In genomic region chr12:92002673-92003382, GRCh38 we compare ENCODE assay signal across 13 cellular contexts.
DNase-seq lines count a peak whose midpoint lies in the region; ATAC-seq, FAIRE-seq and TF ChIP-seq lines count a peak whose summit lies in the region.
"Had no signal": no experiment of that assay in that cellular context is flagged by ENCODE, and none has a peak within 500 bp of the region (broad histone marks: within the 10 kb centered on the region; RNA-seq: fewer than 3 reads in every experiment).

No MANE protein-coding gene starts in this region.

- H3K4me3 ChIP-seq in heart left ventricle (no peak overlapping the region), small intestine (ENCODE audit: low read depth in 1 of 2, low read length in 2 of 2) (no peak overlapping the region)
- H3K4me3 ChIP-seq: esophagus squamous epithelium, Peyer's patch, transverse colon had no signal

- H3K4me1 Mint-ChIP-seq in activated CD4-positive, alpha-beta T cell treated with anti-CD3 and anti-CD28 coated beads for 36 hours: peaks cover 49% of the 10 kb centered on the region
- H3K4me1 Mint-ChIP-seq in activated T-helper 17 cell treated with anti-CD3 and anti-CD28 coated beads, Interleukin-2, amount 50 U/mL, for 72 hours: peaks cover 18% of the 10 kb centered on the region
- H3K4me1 Mint-ChIP-seq in HFFc6 (ENCODE audit: low read depth): peaks cover 11% of the 10 kb centered on the region; the same call in 1 of the 2 replicates

- no peak for TF ChIP-seq POLR2A in heart left ventricle (IDR thresholded peaks at IDR 0.05)

- TF ChIP-seq CTCF in heart left ventricle (IDR thresholded peaks at IDR 0.05) (no peak), HFFc6 (IDR thresholded peaks at IDR 0.05) (no peak)

- peak overlapping the region; percentile 26 for H3K4me3 Mint-ChIP-seq in activated CD4-positive, alpha-beta T cell treated with anti-CD3 and anti-CD28 coated beads for 36 hours
- no peak overlapping the region for H3K4me3 Mint-ChIP-seq in activated T-helper 17 cell treated with anti-CD3 and anti-CD28 coated beads, Interleukin-2, amount 50 U/mL, for 72 hours
- no peak overlapping the region for H3K4me3 Mint-ChIP-seq in HFFc6

- H3K27me3 Mint-ChIP-seq in activated CD4-positive, alpha-beta T cell treated with anti-CD3 and anti-CD28 coated beads for 36 hours: no peaks in the 10 kb centered on the region
- H3K27me3 Mint-ChIP-seq in activated T-helper 17 cell treated with anti-CD3 and anti-CD28 coated beads, Interleukin-2, amount 50 U/mL, for 72 hours: no peaks in the 10 kb centered on the region
- H3K27me3 Mint-ChIP-seq in HFFc6 (ENCODE audit: insufficient read depth): no peaks in the 10 kb centered on the region; the same call in 1 of the 2 replicates

- H3K36me3 ChIP-seq in heart left ventricle (no peaks in the 10 kb centered on the region), small intestine (ENCODE audit: control insufficient read depth in 2 of 2, insufficient read depth in 2 of 2, low read length in 2 of 2) (no peaks in the 10 kb centered on the region)
- H3K36me3 ChIP-seq: esophagus squamous epithelium, Peyer's patch, transverse colon had no signal

- H3K27ac ChIP-seq in heart left ventricle (peak overlapping the region in 10 of 12 donors; percentile 4 to 72 (median 44)), small intestine (ENCODE audit: low read depth in 1 of 2, low read length in 1 of 2) (no peak overlapping the region)
- H3K27ac ChIP-seq: esophagus squamous epithelium, Peyer's patch had no signal

- peaks cover 30% of the 10 kb centered on the region for H3K36me3 Mint-ChIP-seq in activated CD4-positive, alpha-beta T cell treated with anti-CD3 and anti-CD28 coated beads for 36 hours (ENCODE audit: low read depth)
- no peaks in the 10 kb centered on the region for H3K36me3 Mint-ChIP-seq in activated T-helper 17 cell treated with anti-CD3 and anti-CD28 coated beads, Interleukin-2, amount 50 U/mL, for 72 hours (ENCODE audit: low read depth)
- no peaks in the 10 kb centered on the region for H3K36me3 Mint-ChIP-seq in HFFc6 (ENCODE audit: low read depth)

- 52 to 59% (median 54%) methylated on average over 5 of the region's 5 CpGs for WGBS in heart left ventricle, 4 donors
- WGBS in small intestine, 3 donors: 39 to 55% (median 52%) methylated on average over 5 of the region's 5 CpGs

- POLR2A ChIA-PET in activated CD4-positive, alpha-beta T cell treated with anti-CD3 and anti-CD28 coated beads for 36 hours (lab: Charles Lee): interaction anchor here (0.6 kb wide), 1 partner anchor 52 kb away, joined by 3 read pairs; no protein-coding TSS in a partner anchor

- FAIRE-seq in small intestine (lab: Jason Lieb, UNC): no peak
- FAIRE-seq: TTC549 had no signal

- H3K4me1 ChIP-seq in heart left ventricle: peaks cover 0 to 30% (median 12%) of the 10 kb centered on the region in 12 donors
- H3K4me1 ChIP-seq in small intestine (ENCODE audit: control insufficient read depth in 2 of 2, insufficient read depth in 1 of 2, low read depth in 1 of 2, low read length in 1 of 2): no peaks in the 10 kb centered on the region
- H3K4me1 ChIP-seq: Peyer's patch, transverse colon had no signal

- H3K9me3 Mint-ChIP-seq in activated CD4-positive, alpha-beta T cell treated with anti-CD3 and anti-CD28 coated beads for 36 hours (ENCODE audit: low read depth): peaks cover 23% of the 10 kb centered on the region
- peaks cover 15% of the 10 kb centered on the region for H3K9me3 Mint-ChIP-seq in activated T-helper 17 cell treated with anti-CD3 and anti-CD28 coated beads, Interleukin-2, amount 50 U/mL, for 72 hours
- no peaks in the 10 kb centered on the region; the same call in 1 of the 2 replicates for H3K9me3 Mint-ChIP-seq in HFFc6

- peaks cover 0 to 2% (median 0%) of the 10 kb centered on the region in 12 donors for H3K9me3 ChIP-seq in heart left ventricle
- H3K9me3 ChIP-seq in small intestine (ENCODE audit: control insufficient read depth, low read depth): no peaks in the 10 kb centered on the region
- H3K9me3 ChIP-seq: esophagus squamous epithelium, Peyer's patch, transverse colon had no signal

- DNase-seq in activated CD4-positive, alpha-beta T cell treated with anti-CD3 and anti-CD28 coated beads for 36 hours: no peak
- DNase-seq in activated CD4-positive, alpha-beta T cell treated with anti-CD3 and anti-CD28 coated beads for 1 hour: no peak
- DNase-seq in heart left ventricle (no peak), small intestine (peak; percentile 45), amniotic stem cell (lab: John Stamatoyannopoulos, UW) (no peak), NCI-H774 (lab: John Stamatoyannopoulos, UW) (no peak), HFFc6 (no peak)
- DNase-seq: central memory CD4-positive, alpha-beta T cell; esophagus squamous epithelium; Peyer's patch; transverse colon had no signal

- no peak for ATAC-seq in activated CD4-positive, alpha-beta T cell treated with anti-CD3 and anti-CD28 coated beads for 36 hours
- ATAC-seq in activated T-helper 17 cell treated with anti-CD3 and anti-CD28 coated beads, Interleukin-2, amount 50 U/mL, for 72 hours (replicated peaks): no peak
- ATAC-seq in heart left ventricle: peak; percentile 67 to 73 (median 70)

- CTCF ChIA-PET in activated CD4-positive, alpha-beta T cell treated with anti-CD3 and anti-CD28 coated beads for 36 hours (lab: Charles Lee): no interaction called here

- no peaks in the 10 kb centered on the region for H3K27me3 ChIP-seq in heart left ventricle
- H3K27me3 ChIP-seq in small intestine (ENCODE audit: control insufficient read depth in 2 of 2, insufficient read depth in 2 of 2, low read length in 2 of 2): no peaks in the 10 kb centered on the region
- H3K27me3 ChIP-seq: esophagus squamous epithelium, Peyer's patch, transverse colon had no signal

- H3K27ac Mint-ChIP-seq in activated CD4-positive, alpha-beta T cell treated with anti-CD3 and anti-CD28 coated beads for 36 hours: peak overlapping the region; percentile 48
- peak overlapping the region; percentile 66 for H3K27ac Mint-ChIP-seq in activated T-helper 17 cell treated with anti-CD3 and anti-CD28 coated beads, Interleukin-2, amount 50 U/mL, for 72 hours
- no peak overlapping the region; the same call in 1 of the 2 replicates for H3K27ac Mint-ChIP-seq in HFFc6

- intact Hi-C loops in activated CD4-positive, alpha-beta T cell treated with anti-CD3 and anti-CD28 coated beads for 36 hours (cut with DNase I, micrococcal nuclease): no loop called here
- intact Hi-C loops in heart left ventricle (cut with DNase I): loop anchor here in 3 of 10 donors (5.0 to 10.0 kb wide), 3 partner anchors 132 to 562 kb away; no protein-coding TSS in a partner anchor

Comparison
In these comparisons a context has a peak if more than half of its experiments do, and no peak if none do; other contexts are left out.
1. ATAC-seq: peak in heart left ventricle (4 of 4); none in activated CD4-positive, alpha-beta T cell treated with anti-CD3 and anti-CD28 coated beads for 36 hours (single experiment) and activated T-helper 17 cell treated with anti-CD3 and anti-CD28 coated beads, Interleukin-2, amount 50 U/mL, for 72 hours (single experiment).
2. H3K27ac ChIP-seq: peak in heart left ventricle (10 of 12); none in small intestine (0 of 2).